ENCODE assay signal across 33 cellular contexts in genomic region chr16:49964316-49964715, GRCh38.
DNase-seq lines count a peak whose midpoint lies in the region; TF ChIP-seq lines count a peak whose summit lies in the region.
"Had no signal": no experiment of that assay in that cellular context is flagged by ENCODE, and none has a peak within 500 bp of the region (broad histone marks: within the 10 kb centered on the region; RNA-seq: fewer than 3 reads in every experiment).

No MANE protein-coding gene starts in this region.

- H3T11ph ChIP-seq in H9 (ENCODE audit: low read length) = no peak overlapping the region

- H4K91ac ChIP-seq in H9 (ENCODE audit: insufficient read length, low read depth, low read length) = no peak overlapping the region
- no peak overlapping the region for H4K91ac ChIP-seq in trophoblast cell (ENCODE audit: low read depth, low read length)

- H2BK15ac ChIP-seq in H9 (ENCODE audit: low read depth, low read length) = no peak overlapping the region

- H2BK120ac ChIP-seq in H9 (ENCODE audit: low read depth, low read length, poor library complexity, severe bottlenecking) = no peak overlapping the region
- H2BK120ac ChIP-seq in trophoblast cell (ENCODE audit: insufficient read depth, low read length, poor library complexity) = no peak overlapping the region

- H3K56ac ChIP-seq in H9 (ENCODE audit: insufficient read length, low read depth, low read length) = no peak overlapping the region

- H3K9me3 Mint-ChIP-seq in H9 = no peaks in the 10 kb centered on the region; a peak in 1 of 5 replicates
- H3K9me3 Mint-ChIP-seq in nephron = no peaks in the 10 kb centered on the region
- H3K9me3 Mint-ChIP-seq: CD14-positive monocyte; CD4-positive, alpha-beta T cell; CD8-positive, alpha-beta memory T cell; CD8-positive, alpha-beta T cell had no signal

- peaks cover 2% of the 10 kb centered on the region for H3K27me3 Mint-ChIP-seq in H9 (ENCODE audit: low read depth)
- peaks cover 14% of the 10 kb centered on the region for H3K27me3 Mint-ChIP-seq in nephron (ENCODE audit: low read depth)

- no peaks in the 10 kb centered on the region for H3K23me2 ChIP-seq in H9 (ENCODE audit: insufficient read length, low read depth, low read length, poor library complexity, severe bottlenecking)

- H4K8ac ChIP-seq in H9 (replicated peaks; ENCODE audit: insufficient read length, low read depth, low read length) (peak overlapping the region; percentile 85), trophoblast cell (ENCODE audit: low read depth, low read length) (no peak overlapping the region)

- H3K18ac ChIP-seq in H9 (ENCODE audit: insufficient read length, low read depth, low read length) (no peak overlapping the region), trophoblast cell (ENCODE audit: low read length) (no peak overlapping the region)

- H4K20me1 ChIP-seq in H9 (ENCODE audit: control insufficient read depth, insufficient read depth, insufficient read length) = no peaks in the 10 kb centered on the region
- H4K20me1 ChIP-seq: BLaER1; BLaER1 treated with 17β-estradiol and CSF1 and Interleukin-3, amounts not matched to agents 10 nM and 100 nM had no signal

- H2BK5ac ChIP-seq in H9 (ENCODE audit: insufficient read length, low read length) (no peak overlapping the region), trophoblast cell (ENCODE audit: low read depth, low read length, poor library complexity) (no peak overlapping the region)

- TF ChIP-seq CTCF in H9 (conservative IDR thresholded peaks at IDR 0.05) (no peak), nephron (IDR thresholded peaks at IDR 0.05; ENCODE audit: unreplicated experiment in 3 of 3) (no peak), foreskin fibroblast (IDR thresholded peaks at IDR 0.05; ENCODE audit: low read depth, low read length) (no peak)

- whole genome bisulfite sequencing in H9 (ENCODE audit: extremely low coverage, insufficient read length, low lambda C conversion rate) = no CpG with 5 or more reads among the region's 4 CpGs
- no CpG with 5 or more reads among the region's 4 CpGs for WGBS in trophoblast cell (ENCODE audit: extremely low coverage, insufficient coverage, insufficient read length)

- H3K4me2 ChIP-seq in H9 (ENCODE audit: insufficient read depth, insufficient read length, low read length) (no peak overlapping the region), trophoblast cell (ENCODE audit: low read length) (no peak overlapping the region)
- H3K4me2 ChIP-seq: A549; BLaER1; BLaER1 treated with 17β-estradiol and CSF1 and Interleukin-3, amounts not matched to agents 10 nM and 100 nM had no signal

- H4K5ac ChIP-seq in H9 (ENCODE audit: insufficient read length, low read depth, low read length) = no peak overlapping the region

- H3K4me1 ChIP-seq in H9 (ENCODE audit: insufficient read depth, low read length) = no peaks in the 10 kb centered on the region
- peaks cover 2 to 6% of the 10 kb centered on the region in 2 experiments for H3K4me1 ChIP-seq in trophoblast cell (ENCODE audit: control insufficient read depth in 1 of 2, insufficient read depth in 2 of 2, low read length in 2 of 2)
- H3K4me1 ChIP-seq: A549; BLaER1; BLaER1 treated with 17β-estradiol and CSF1 and Interleukin-3, amounts not matched to agents 10 nM and 100 nM; Caco-2 had no signal

- H3K36me3 ChIP-seq in trophoblast cell (ENCODE audit: control insufficient read depth in 1 of 2, insufficient read depth in 2 of 2, low read length in 2 of 2) = no peaks in the 10 kb centered on the region
- H3K36me3 ChIP-seq: BE2C; BLaER1; BLaER1 treated with 17β-estradiol and CSF1 and Interleukin-3, amounts not matched to agents 10 nM and 100 nM had no signal

- H2AK5ac ChIP-seq in H9 (ENCODE audit: insufficient read length, low read length) (no peak overlapping the region), trophoblast cell (ENCODE audit: low read length) (no peak overlapping the region)

- H3K4me3 Mint-ChIP-seq in H9 (no peak overlapping the region), nephron (no peak overlapping the region)
- H3K4me3 Mint-ChIP-seq: B cell; CD14-positive monocyte; CD4-positive, alpha-beta memory T cell; CD4-positive, alpha-beta T cell; CD8-positive, alpha-beta memory T cell; CD8-positive, alpha-beta T cell had no signal

- no peak overlapping the region for H3K4me3 ChIP-seq in trophoblast cell (ENCODE audit: low read depth, low read length)
- no peak overlapping the region for H3K4me3 ChIP-seq in foreskin fibroblast (ENCODE audit: low read depth in 1 of 2, low read length in 2 of 2)
- H3K4me3 ChIP-seq: A549; BLaER1; BLaER1 treated with 17β-estradiol and CSF1 and Interleukin-3, amounts not matched to agents 10 nM and 100 nM had no signal

- H2AFZ ChIP-seq in H9 (ENCODE audit: low read length) = no peak overlapping the region
- no peak overlapping the region for H2AFZ ChIP-seq in trophoblast cell (ENCODE audit: insufficient read depth, low read length, poor library complexity)

- H3K9me3 ChIP-seq in H9 (ENCODE audit: control insufficient read depth, low read depth, low read length) (no peaks in the 10 kb centered on the region), trophoblast cell (ENCODE audit: insufficient read depth, low read depth, low read length) (peaks cover 1% of the 10 kb centered on the region)
- H3K9me3 ChIP-seq: A549; BE2C; BLaER1; BLaER1 treated with 17β-estradiol and CSF1 and Interleukin-3, amounts not matched to agents 10 nM and 100 nM; Caco-2 had no signal

- H3K79me1 ChIP-seq in H9 (ENCODE audit: insufficient read depth, low read depth, low read length, poor library complexity, severe bottlenecking) = no peaks in the 10 kb centered on the region
- no peaks in the 10 kb centered on the region for H3K79me1 ChIP-seq in trophoblast cell (ENCODE audit: low read length)

- no peak overlapping the region for H2BK20ac ChIP-seq in H9 (ENCODE audit: low read depth, low read length, poor library complexity, severe bottlenecking)

- no peaks in the 10 kb centered on the region for H3K79me2 ChIP-seq in H9 (ENCODE audit: insufficient read depth, low read length)
- no peaks in the 10 kb centered on the region for H3K79me2 ChIP-seq in trophoblast cell (ENCODE audit: control insufficient read depth, insufficient read depth, low read length, poor library complexity)

- H3K4me1 Mint-ChIP-seq in H9 = peaks cover 0 to under 1% of the 10 kb centered on the region in 2 experiments; a peak in 1 of 4 replicates
- peaks cover 34% of the 10 kb centered on the region for H3K4me1 Mint-ChIP-seq in nephron
- H3K4me1 Mint-ChIP-seq: B cell; CD14-positive monocyte; CD4-positive, alpha-beta memory T cell; CD4-positive, CD25-positive, alpha-beta regulatory T cell; CD8-positive, alpha-beta memory T cell had no signal

- no peak overlapping the region for H3K23ac ChIP-seq in H9 (ENCODE audit: insufficient read length, low read depth, low read length)
- H3K23ac ChIP-seq in trophoblast cell (ENCODE audit: low read length) = no peak overlapping the region

- no peak overlapping the region for H3K27ac Mint-ChIP-seq in H9
- peak overlapping the region; percentile 87 to 98 (median 88) for H3K27ac Mint-ChIP-seq in nephron
- H3K27ac Mint-ChIP-seq: B cell; CD14-positive monocyte; CD4-positive, alpha-beta memory T cell; CD4-positive, alpha-beta T cell; CD8-positive, alpha-beta memory T cell; CD8-positive, alpha-beta T cell had no signal

- DNase-seq in H9 (no peak), trophoblast cell (peak; percentile 56 to 73), NCI-H146 treated with DMSO at 0.1 percent for 48 hours (lab: John Stamatoyannopoulos, UW; ENCODE audit: unreplicated experiment) (no peak), foreskin fibroblast (no peak), AG08395 (ENCODE audit: low spot score) (no peak)
- DNase-seq: 8988T; ACHN; AML-193; BE2C; C1 segment of cervical spinal cord; Caco-2; Calu3; CD4-positive, alpha-beta memory T cell; CD4-positive, alpha-beta T cell; CD4-positive, CD25-positive, alpha-beta regulatory T cell; CD8-positive, alpha-beta memory T cell; CD8-positive, alpha-beta T cell; COR-L47; DMS 273 treated with DMSO at 0.1 percent for 48 hours; DMS153; DMS53; DMS79; DMS79 treated with DMSO at 0.1 percent for 48 hours; DND-41; EL had no signal

- H3K27ac ChIP-seq in H9 (ENCODE audit: insufficient read length, low read depth, low read length) = no peak overlapping the region
- H3K27ac ChIP-seq in trophoblast cell (ENCODE audit: low read depth, low read length) = no peak overlapping the region
- H3K27ac ChIP-seq: 22Rv1; A549; BLaER1; BLaER1 treated with 17β-estradiol and CSF1 and Interleukin-3, amounts not matched to agents 10 nM and 100 nM; C4-2B had no signal

- no peaks in the 10 kb centered on the region for H3K27me3 ChIP-seq in H9 (ENCODE audit: insufficient read depth, low read length)
- H3K27me3 ChIP-seq in trophoblast cell (ENCODE audit: insufficient read depth, low read length) = no peaks in the 10 kb centered on the region
- H3K27me3 ChIP-seq: BE2C; BLaER1; BLaER1 treated with 17β-estradiol and CSF1 and Interleukin-3, amounts not matched to agents 10 nM and 100 nM had no signal

- H4K12ac ChIP-seq in trophoblast cell (ENCODE audit: low read depth, low read length) = no peak overlapping the region

- H2BK12ac ChIP-seq in H9 (ENCODE audit: insufficient read length, low read depth, low read length) (no peak overlapping the region), trophoblast cell (ENCODE audit: low read length) (no peak overlapping the region)

- H3K4ac ChIP-seq in H9 (ENCODE audit: low read depth, low read length) (no peak overlapping the region), trophoblast cell (ENCODE audit: low read depth, low read length) (no peak overlapping the region)

- no peak overlapping the region for H3K9ac ChIP-seq in H9 (ENCODE audit: extremely low read depth, insufficient read length, low read length)
- H3K9ac ChIP-seq in trophoblast cell (ENCODE audit: low read length) = no peak overlapping the region
- H3K9ac ChIP-seq: BLaER1; BLaER1 treated with 17β-estradiol and CSF1 and Interleukin-3, amounts not matched to agents 10 nM and 100 nM had no signal

- H3K14ac ChIP-seq in H9 (ENCODE audit: insufficient read depth, low read length) (no peak overlapping the region), trophoblast cell (ENCODE audit: low read length) (no peak overlapping the region)

- H3K36me3 Mint-ChIP-seq in H9 (ENCODE audit: insufficient read depth in 1 of 3, low read depth in 3 of 3) = no peaks in the 10 kb centered on the region
- H3K36me3 Mint-ChIP-seq in nephron (ENCODE audit: low read depth) = no peaks in the 10 kb centered on the region
- H3K36me3 Mint-ChIP-seq: CD14-positive monocyte; CD4-positive, alpha-beta memory T cell; CD4-positive, CD25-positive, alpha-beta regulatory T cell; CD8-positive, alpha-beta memory T cell; CD8-positive, alpha-beta T cell had no signal

Comparison
In these comparisons a context has a peak if more than half of its experiments do, and no peak if none do; other contexts are left out.
1. DNase-seq: peak in trophoblast cell (2 of 2); none in H9 (single experiment), NCI-H146 treated with DMSO at 0.1 percent for 48 hours (single experiment), foreskin fibroblast (0 of 2) and AG08395 (single experiment).
2. H3K27ac Mint-ChIP-seq: peak in nephron (3 of 3); none in H9 (0 of 3).